Comparison of ENCODE assay signal across 8 cellular contexts in the genomic region with DNA sequence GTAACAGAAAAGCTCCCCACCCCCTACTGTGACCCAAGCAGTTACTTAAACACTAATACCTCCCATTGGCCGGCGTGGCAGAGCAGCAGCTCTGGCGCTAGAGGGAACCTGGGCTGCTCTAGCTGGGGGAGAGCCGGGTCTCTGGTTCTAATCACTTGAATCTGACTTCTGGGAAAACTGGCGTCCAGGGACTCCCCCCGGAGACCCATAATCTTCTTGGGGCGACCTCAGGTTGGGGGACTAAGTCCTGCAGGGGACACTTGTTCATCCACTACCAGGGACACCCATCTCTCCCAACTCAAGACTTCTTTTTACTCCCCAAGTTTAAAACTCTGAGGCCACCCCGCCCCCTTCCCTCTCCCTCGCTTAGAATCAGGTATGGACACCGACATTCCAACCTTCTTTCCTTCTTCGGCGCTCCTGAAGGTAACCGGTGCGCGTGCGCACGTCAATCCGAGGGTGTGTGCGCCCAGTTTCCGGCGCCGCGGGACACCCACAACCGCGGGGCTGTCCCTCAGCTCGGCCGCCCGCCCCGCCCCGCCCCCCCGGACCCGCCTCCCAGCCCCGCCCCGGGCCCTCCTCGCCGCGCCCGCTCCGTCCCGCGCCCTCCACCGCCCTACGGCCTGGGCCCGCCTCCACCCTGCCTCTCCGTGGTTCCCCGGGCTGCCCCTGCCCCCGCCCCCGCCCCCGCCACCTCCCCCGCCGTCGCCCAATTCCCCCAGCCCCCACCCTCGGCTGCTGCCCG. TPM values are rescaled to one million over a fixed set of nuclear protein-coding genes. Genes with fewer than 3 reads are reported as not detected.
DNase-seq lines count a peak whose midpoint lies in the region; ATAC-seq and TF ChIP-seq lines count a peak whose summit lies in the region.

A gene with protein sequence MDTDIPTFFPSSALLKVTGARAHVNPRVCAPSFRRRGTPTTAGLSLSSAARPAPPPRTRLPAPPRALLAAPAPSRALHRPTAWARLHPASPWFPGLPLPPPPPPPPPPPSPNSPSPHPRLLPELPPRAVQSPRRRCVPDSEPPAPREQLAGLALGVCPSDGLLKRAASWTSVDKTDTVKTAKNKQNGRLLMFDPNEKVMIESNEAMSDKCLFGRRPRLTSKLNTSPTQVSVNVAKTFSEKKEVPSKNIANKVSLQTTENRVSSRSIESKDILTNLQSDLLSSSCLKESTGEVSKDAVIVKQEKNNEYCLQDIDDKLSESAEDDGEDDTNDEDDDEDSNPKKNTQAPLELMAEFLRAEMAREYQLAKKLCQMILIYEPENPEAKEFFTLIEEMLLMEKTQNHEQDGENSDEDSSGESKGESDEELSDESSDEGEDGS (plus strand): TSS at position 75 of the 745 bp plus-strand sequence. CDS start 304 bp downstream, at position 379.

- H2AFZ ChIP-seq in MM.1S (ENCODE audit: low read length), result peak within 1 kb of the TSS; percentile 100
- H2AFZ ChIP-seq in SK-N-SH (ENCODE audit: low read depth), result peak within 1 kb of the TSS; percentile 97

- H3F3A ChIP-seq in MM.1S (ENCODE audit: insufficient read depth, low read length), result no peaks in the 10 kb centered on the region
- H3F3A ChIP-seq in SK-N-SH (replicated peaks; ENCODE audit: insufficient read depth), result peaks cover 10% of the 10 kb centered on the region

- no peaks in the 10 kb centered on the region for H3K9me3 Mint-ChIP-seq in activated naive CD4-positive, alpha-beta T cell treated with anti-CD3 and anti-CD28 coated beads, Interleukin-2, amount 50 U/mL, for 24 hours

- H3K4me3 ChIP-seq in MM.1S (ENCODE audit: low read length) (peak within 1 kb of the TSS; percentile 97), SK-N-SH (ENCODE audit: low read depth in 2 of 2, low read length in 1 of 2) (peak within 1 kb of the TSS; percentile 57 to 74), ovary (peak within 1 kb of the TSS; percentile 62), thymus (ENCODE audit: low read length) (peak within 1 kb of the TSS; percentile 59)

- peaks cover 24% of the 10 kb centered on the region for H3K4me1 Mint-ChIP-seq in activated naive CD4-positive, alpha-beta T cell treated with anti-CD3 and anti-CD28 coated beads, Interleukin-2, amount 50 U/mL, for 24 hours

- no peaks in the 10 kb centered on the region for H3K36me3 Mint-ChIP-seq in activated naive CD4-positive, alpha-beta T cell treated with anti-CD3 and anti-CD28 coated beads, Interleukin-2, amount 50 U/mL, for 24 hours

- WGBS in SK-N-SH (ENCODE audit: low lambda C conversion rate), result 2% methylated on average over 24 of the region's 54 CpGs
- 1 to 2% (median 1%) methylated on average over 19 to 52 of the region's 54 CpGs for WGBS in ovary, 3 donors
- WGBS in thymus, result under 1% methylated on average over 54 of the region's 54 CpGs

- TF ChIP-seq EP300 in SK-N-SH (IDR thresholded peaks at IDR 0.05; ENCODE audit: borderline replicate concordance in 1 of 2, low read depth in 1 of 2, low read length in 1 of 2), result no peak
- no peak for TF ChIP-seq EP300 in ovary (IDR thresholded peaks at IDR 0.05)

- TF ChIP-seq POLR2A in ovary (IDR thresholded peaks at IDR 0.05), result no peak

- no peaks in the 10 kb centered on the region for H3K36me3 ChIP-seq in MM.1S (replicated peaks; ENCODE audit: insufficient read depth, low read length)
- H3K36me3 ChIP-seq in SK-N-SH (replicated peaks in 1 of 2; ENCODE audit: control insufficient read depth in 1 of 2, insufficient read depth in 2 of 2, low read length in 1 of 2), result no peaks in the 10 kb centered on the region
- H3K36me3 ChIP-seq in ovary, result no peaks in the 10 kb centered on the region
- H3K36me3 ChIP-seq in thymus (ENCODE audit: control insufficient read depth, insufficient read depth), result no peaks in the 10 kb centered on the region

- H3K79me2 ChIP-seq in MM.1S (ENCODE audit: low read length) (no peaks in the 10 kb centered on the region), SK-N-SH (ENCODE audit: insufficient read depth) (no peaks in the 10 kb centered on the region)

- intact Hi-C loops in Right ventricle myocardium inferior (cut with DNase I) (no loop called here), ovary (cut with DNase I) (no loop called here)

- H3K27ac ChIP-seq in MM.1S (ENCODE audit: low read length), result peak within 1 kb of the TSS; percentile 25; the same call in 1 of the 2 replicates
- no peak within 1 kb of the TSS for H3K27ac ChIP-seq in SK-N-SH (ENCODE audit: low read depth in 2 of 2, low read length in 1 of 2)
- H3K27ac ChIP-seq in ovary, result peak within 1 kb of the TSS in 1 of 2 donors; percentile 22
- no peak within 1 kb of the TSS for H3K27ac ChIP-seq in thymus (ENCODE audit: low read depth)

- no peaks in the 10 kb centered on the region for H3K9me2 ChIP-seq in MM.1S (replicated peaks; ENCODE audit: insufficient read depth, low read length)
- no peaks in the 10 kb centered on the region for H3K9me2 ChIP-seq in SK-N-SH

- ATAC-seq in Right ventricle myocardium inferior, result peak; percentile 98

- H3K4me3 Mint-ChIP-seq in activated naive CD4-positive, alpha-beta T cell treated with anti-CD3 and anti-CD28 coated beads, Interleukin-2, amount 50 U/mL, for 24 hours, result peak within 1 kb of the TSS; percentile 91

- TF ChIP-seq CTCF in MM.1S (IDR thresholded peaks at IDR 0.05; ENCODE audit: low read length) (peak; percentile 47), SK-N-SH (IDR thresholded peaks at IDR 0.05) (peak; percentile 20; the same call in 1 of the 2 replicates), ovary (IDR thresholded peaks at IDR 0.05) (no peak)

- no peaks in the 10 kb centered on the region for H4K20me1 ChIP-seq in MM.1S (ENCODE audit: insufficient read depth, low read length)
- no peaks in the 10 kb centered on the region for H4K20me1 ChIP-seq in SK-N-SH (ENCODE audit: insufficient read depth)

- no peak within 1 kb of the TSS for H3K27ac Mint-ChIP-seq in activated naive CD4-positive, alpha-beta T cell treated with anti-CD3 and anti-CD28 coated beads, Interleukin-2, amount 50 U/mL, for 24 hours

- H3K4me2 ChIP-seq in MM.1S (ENCODE audit: low read depth, low read length) (peak within 1 kb of the TSS; percentile 87), SK-N-SH (peak within 1 kb of the TSS; percentile 88)

- H3K4me1 ChIP-seq in MM.1S (ENCODE audit: low read length) (no peaks in the 10 kb centered on the region), SK-N-SH (ENCODE audit: control insufficient read depth in 1 of 2, insufficient read depth in 2 of 2, low read depth in 1 of 2, low read length in 1 of 2) (peaks cover 0 to 11% of the 10 kb centered on the region in 2 experiments; a peak in 1 of 4 replicates), ovary (ENCODE audit: insufficient read depth) (no peaks in the 10 kb centered on the region), thymus (ENCODE audit: control insufficient read depth, insufficient read depth, low read length) (no peaks in the 10 kb centered on the region)

- peaks cover 11% of the 10 kb centered on the region for H3K27me3 Mint-ChIP-seq in activated naive CD4-positive, alpha-beta T cell treated with anti-CD3 and anti-CD28 coated beads, Interleukin-2, amount 50 U/mL, for 24 hours

- H3K9ac ChIP-seq in MM.1S (ENCODE audit: low read length), result peak within 1 kb of the TSS; percentile 79
- peak within 1 kb of the TSS; percentile 31; the same call in 1 of the 2 replicates for H3K9ac ChIP-seq in SK-N-SH

- TF ChIP-seq RAD21 in SK-N-SH (IDR thresholded peaks at IDR 0.05; ENCODE audit: low read length), result no peak

- H3K9me3 ChIP-seq in MM.1S (replicated peaks; ENCODE audit: insufficient read depth, low read length) (no peaks in the 10 kb centered on the region), SK-N-SH (no peaks in the 10 kb centered on the region), ovary (no peaks in the 10 kb centered on the region), thymus (ENCODE audit: control insufficient read depth) (no peaks in the 10 kb centered on the region)

- DNase-seq in DMS79 (lab: John Stamatoyannopoulos, UW), result peak; percentile 48
- peak; percentile 84 for DNase-seq in H4 (ENCODE audit: low spot score)
- peak; percentile 82 for DNase-seq in MM.1S
- peak; percentile 88 for DNase-seq in SK-N-SH
- peak; percentile 88 for DNase-seq in Right ventricle myocardium inferior (ENCODE audit: missing footprints)
- DNase-seq in ovary, result peak; percentile 66 to 79 (median 75)

- H3K27me3 ChIP-seq in MM.1S (replicated peaks; ENCODE audit: insufficient read depth, low read length) (peaks cover 11% of the 10 kb centered on the region), SK-N-SH (ENCODE audit: insufficient read depth) (peaks cover 29% of the 10 kb centered on the region), ovary (no peaks in the 10 kb centered on the region), thymus (ENCODE audit: control insufficient read depth, insufficient read depth) (peaks cover 26% of the 10 kb centered on the region)

- CTCF ChIA-PET in SK-N-SH (lab: Yijun Ruan, JAX), result interaction anchor here (1.1 to 1.8 kb wide), 3 partner anchors 48 to 534 kb away, joined by 3 to 6 read pairs (median 4); no protein-coding TSS in a partner anchor

- POLR2A ChIA-PET in SK-N-SH (lab: Yijun Ruan, JAX), result no interaction called here

TF ChIP-seq in SK-N-SH, 30 proteins besides CTCF, POLR2A, EP300 and RAD21:
- TF ChIP-seq FOXM1 (IDR thresholded peaks at IDR 0.05; ENCODE audit: low read depth), result no peak
- peak; percentile 73 for TF ChIP-seq NRF1 (IDR thresholded peaks at IDR 0.05; ENCODE audit: low read depth, low read length)

RNA-seq across cellular contexts. Expression of the gene that starts here (rescaled TPM):
- total RNA-seq in H4 (2014; rRNA removed; shearing (Covaris generic)), result 0.68 and 1.1 TPM in 2 replicates
- polyA plus RNA-seq in SK-N-SH (2012; rRNA removed) (not detected in 2 replicates), ovary (1 to 10 TPM in 1 of 2 donors, under 1 TPM in 1; 0.23 to 2.4 TPM), thymus (0.52 TPM)
- polyA plus RNA-seq in SK-N-SH (2012; cell fraction: cytosol; rRNA removed), result not detected in 2 replicates
- polyA plus RNA-seq in SK-N-SH (2012; cell fraction: nucleus; rRNA removed), result not detected in 2 replicates
- total RNA-seq in Right ventricle myocardium inferior (not detected), ovary (1 to 10 TPM in 5 of 7 donors, under 1 TPM in 1, not detected in 1; 0.99 to 3.2 (median 1.3) TPM)

Comparison
In these comparisons a context has a peak if more than half of its experiments do, and no peak if none do; other contexts are left out.
1. Peak in DNase-seq, H3K4me3 ChIP-seq, H3K9ac ChIP-seq and H3K4me2 ChIP-seq in SK-N-SH; RNA of the gene not detected or under 1 TPM.
2. Peak in DNase-seq and ATAC-seq in Right ventricle myocardium inferior; RNA of the gene not detected or under 1 TPM.
3. CTCF ChIP-seq: peak in MM.1S (single experiment) and SK-N-SH (single experiment); none in ovary (0 of 3).
4. Peak in every context shown above with its lines, with median percentiles within 50 percentile points of each other: DNase-seq and H3K4me3 ChIP-seq.